Comparison of ENCODE assay signal across 28 cellular contexts in genomic region chr3:52173101-52173500, GRCh38. TPM values are rescaled to one million over a fixed set of nuclear protein-coding genes. Genes with fewer than 3 reads are reported as not detected.
"Had no signal": no experiment of that assay in that cellular context is flagged by ENCODE, and none has a peak within 500 bp of the region (broad histone marks: within the 10 kb centered on the region; RNA-seq: fewer than 3 reads in every experiment).

No MANE protein-coding gene starts in this region.

- DNase-seq: immature natural killer cell; kidney; left colon; left lung; mucosa of descending colon; naive thymus-derived CD4-positive, alpha-beta T cell; psoas muscle; small intestine; stimulated activated CD4-positive, alpha-beta T cell treated with anti-CD3 and anti-CD28 coated beads, Interleukin-1b, Interleukin-23, amount 100 ng/mL, for 48 hours; stimulated activated CD4-positive, alpha-beta T cell treated with anti-CD3 and anti-CD28 coated beads, Interleukin-2, amount 100 ng/mL, for 48 hours; stimulated activated naive B cell treated with anti-CD40 and anti-IgM and Interleukin-4, amounts not matched to agents 10 μg/mL and 1 μg/mL and 100 μg/mL, for 72 hours; stimulated activated naive CD8-positive, alpha-beta T cell treated with anti-CD3 and anti-CD28 coated beads, Interleukin-15, Interleukin-2, amounts not matched to agents 100 U/mL and 50 U/mL, for 24 hours; stomach; tibial artery; trophoblast cell; upper lobe of right lung had no signal

- H3K79me2 ChIP-seq: parathyroid adenoma had no signal

- H3K4me1 ChIP-seq: parathyroid adenoma, psoas muscle, right atrium auricular region, upper lobe of right lung had no signal

- H3K9me3 Mint-ChIP-seq: immature natural killer cell; memory B cell; nephron; neural crest cell; stimulated activated naive B cell treated with anti-CD40 and anti-IgM and Interleukin-4, amounts not matched to agents 10 μg/mL and 1 μg/mL and 100 μg/mL, for 72 hours had no signal

- H3K4me1 Mint-ChIP-seq: immature natural killer cell; memory B cell; stimulated activated naive B cell treated with anti-CD40 and anti-IgM and Interleukin-4, amounts not matched to agents 10 μg/mL and 1 μg/mL and 100 μg/mL, for 72 hours had no signal

- ATAC-seq: left colon; left lung; mucosa of descending colon; naive thymus-derived CD4-positive, alpha-beta T cell; psoas muscle; stimulated activated naive B cell treated with anti-CD40 and anti-IgM and Interleukin-4, amounts not matched to agents 10 μg/mL and 1 μg/mL and 100 μg/mL, for 72 hours; stimulated activated naive CD8-positive, alpha-beta T cell treated with anti-CD3 and anti-CD28 coated beads, Interleukin-15, Interleukin-2, amounts not matched to agents 100 U/mL and 50 U/mL, for 24 hours; upper lobe of right lung had no signal

- H3K27me3 ChIP-seq: left lung, neutrophil, right atrium auricular region, stomach, suprapubic skin, tibial artery, upper lobe of right lung had no signal

- H3K4me3 Mint-ChIP-seq: immature natural killer cell; memory B cell; naive thymus-derived CD4-positive, alpha-beta T cell; nephron; neural crest cell; stimulated activated naive B cell treated with anti-CD40 and anti-IgM and Interleukin-4, amounts not matched to agents 10 μg/mL and 1 μg/mL and 100 μg/mL, for 72 hours had no signal

- H3K9me3 ChIP-seq: left lung, mucosa of descending colon, neutrophil, psoas muscle, right atrium auricular region, stomach, suprapubic skin, thoracic aorta, tibial artery, upper lobe of right lung had no signal

- H3K27me3 Mint-ChIP-seq: memory B cell; stimulated activated naive B cell treated with anti-CD40 and anti-IgM and Interleukin-4, amounts not matched to agents 10 μg/mL and 1 μg/mL and 100 μg/mL, for 72 hours had no signal

- H3K36me3 ChIP-seq: left lung, neutrophil, right atrium auricular region, stomach, suprapubic skin, thoracic aorta, tibial artery, upper lobe of right lung had no signal

- H3K27ac Mint-ChIP-seq: immature natural killer cell; memory B cell; naive thymus-derived CD4-positive, alpha-beta T cell; nephron; stimulated activated naive B cell treated with anti-CD40 and anti-IgM and Interleukin-4, amounts not matched to agents 10 μg/mL and 1 μg/mL and 100 μg/mL, for 72 hours had no signal

- H3K4me3 ChIP-seq: left lung, lung, mucosa of descending colon, psoas muscle, right atrium auricular region, stomach, suprapubic skin, thoracic aorta, tibial artery, upper lobe of right lung had no signal

- H3K27ac ChIP-seq: left lung, neutrophil, parathyroid adenoma, psoas muscle, right atrium auricular region, stomach, suprapubic skin, thoracic aorta, tibial artery, upper lobe of right lung had no signal

- H3K36me3 Mint-ChIP-seq: immature natural killer cell; memory B cell; naive thymus-derived CD4-positive, alpha-beta T cell; stimulated activated naive B cell treated with anti-CD40 and anti-IgM and Interleukin-4, amounts not matched to agents 10 μg/mL and 1 μg/mL and 100 μg/mL, for 72 hours had no signal

- H3K9ac ChIP-seq: parathyroid adenoma had no signal

- H2AFZ ChIP-seq: parathyroid adenoma had no signal

RNA-seq across cellular contexts. Expression of gene TLR9, which starts 52.3 kb away (rescaled TPM):
- total RNA-seq: liver, neural crest cell, osteocyte, renal cortical epithelial cell, right atrium auricular region, stomach, thoracic aorta had no signal
- polyA plus RNA-seq: immature natural killer cell had no signal
